In genomic region chr16:56295059-56295673, GRCh38 we compare ENCODE assay signal across 17 cellular contexts.
DNase-seq lines count a peak whose midpoint lies in the region; ATAC-seq and TF ChIP-seq lines count a peak whose summit lies in the region.
"Had no signal": no experiment of that assay in that cellular context is flagged by ENCODE, and none has a peak within 500 bp of the region (broad histone marks: within the 10 kb centered on the region; RNA-seq: fewer than 3 reads in every experiment).

No MANE protein-coding gene starts in this region.

- 83 to 87% (median 85%) methylated on average over 8 of the region's 8 CpGs for WGBS in psoas muscle, 3 donors

- intact Hi-C loops in Right ventricle myocardium inferior (cut with DNase I) (no loop called here), psoas muscle (cut with DNase I) (no loop called here)

- H3K9me3 ChIP-seq in cardiac muscle cell (ENCODE audit: low read depth) (no peaks in the 10 kb centered on the region), iPS-20b (ENCODE audit: insufficient read depth, low read depth, low read length) (no peaks in the 10 kb centered on the region), psoas muscle (no peaks in the 10 kb centered on the region)
- H3K9me3 ChIP-seq: suprapubic skin had no signal

- H3K27me3 ChIP-seq in cardiac muscle cell: no peaks in the 10 kb centered on the region
- peaks cover 36% of the 10 kb centered on the region for H3K27me3 ChIP-seq in iPS-20b (ENCODE audit: insufficient read depth, low read length)
- H3K27me3 ChIP-seq in psoas muscle (ENCODE audit: insufficient read depth in 3 of 3, low read length in 2 of 3): no peaks in the 10 kb centered on the region
- H3K27me3 ChIP-seq: suprapubic skin had no signal

- H3K27ac ChIP-seq in cardiac muscle cell (peak overlapping the region; percentile 81), iPS-20b (ENCODE audit: low read length) (no peak overlapping the region), psoas muscle (no peak overlapping the region)
- H3K27ac ChIP-seq: SK-N-MC, suprapubic skin had no signal

- H3K4me1 ChIP-seq in cardiac muscle cell (ENCODE audit: low read depth) (peaks cover 32% of the 10 kb centered on the region), iPS-20b (ENCODE audit: insufficient read depth, low read length) (peaks cover 20% of the 10 kb centered on the region), psoas muscle (peaks cover 10% of the 10 kb centered on the region)

- H3K36me3 ChIP-seq in cardiac muscle cell (no peaks in the 10 kb centered on the region), iPS-20b (ENCODE audit: insufficient read depth, low read depth, low read length) (no peaks in the 10 kb centered on the region), psoas muscle (ENCODE audit: insufficient read depth in 1 of 2, low read depth in 1 of 2) (no peaks in the 10 kb centered on the region)
- H3K36me3 ChIP-seq: suprapubic skin had no signal

- H3K9ac ChIP-seq in iPS-20b (ENCODE audit: low read depth, low read length): peak overlapping the region; percentile 5; the same call in 1 of the 2 replicates

- DNase-seq in cardiac muscle cell (ENCODE audit: low read depth in 1 of 2, low spot score in 1 of 2): no peak
- DNase-seq in Right ventricle myocardium inferior (ENCODE audit: missing footprints): no peak
- DNase-seq in psoas muscle: no peak
- DNase-seq in germinal center (ENCODE audit: low spot score): no peak
- DNase-seq in activated naive CD4-positive, alpha-beta T cell treated with anti-CD3 and anti-CD28 coated beads, Interleukin-2, amount 50 U/mL, for 16 hours: no peak
- DNase-seq: activated naive CD8-positive, alpha-beta T cell treated with anti-CD3 and anti-CD28 coated beads, Interleukin-2, amount 10 ng/mL, durations not matched to agents 7 days and 5 days; CD4-positive, CD25-positive, alpha-beta regulatory T cell; cerebellar nuclear complex; kidney; NCI-H146; stimulated activated CD4-positive, alpha-beta T cell treated with anti-CD3 and anti-CD28 coated beads, Interleukin-4, amount 100 ng/mL, for 24 hours had no signal

- no peak for TF ChIP-seq CTCF in cardiac muscle cell (IDR thresholded peaks at IDR 0.05; ENCODE audit: low read depth, low read length)
- TF ChIP-seq CTCF in psoas muscle (IDR thresholded peaks at IDR 0.05): no peak

- ATAC-seq in Right ventricle myocardium inferior (no peak), psoas muscle (peak in 3 of 4 donors; percentile 17 to 51 (median 38)), HG03457 (IDR thresholded peaks at IDR 0.05; ENCODE audit: unreplicated experiment) (no peak), HG03571 (IDR thresholded peaks at IDR 0.05; ENCODE audit: unreplicated experiment) (no peak)
- ATAC-seq: activated CD4-positive, CD25-positive, alpha-beta regulatory T cell treated with anti-CD3 and anti-CD28 coated beads, Interleukin-2, amount 50 U/mL, for 24 hours had no signal

- H3K4me3 ChIP-seq in cardiac muscle cell (no peak overlapping the region), iPS-20b (ENCODE audit: low read length) (no peak overlapping the region), psoas muscle (no peak overlapping the region)
- H3K4me3 ChIP-seq: SK-N-MC, suprapubic skin had no signal

Comparison
In these comparisons a context has a peak if more than half of its experiments do, and no peak if none do; other contexts are left out.
1. ATAC-seq: peak in psoas muscle (3 of 4); none in Right ventricle myocardium inferior (single experiment), HG03457 (single experiment) and HG03571 (single experiment).